12 cellular contexts compared by ENCODE assay signal in the genomic region with DNA sequence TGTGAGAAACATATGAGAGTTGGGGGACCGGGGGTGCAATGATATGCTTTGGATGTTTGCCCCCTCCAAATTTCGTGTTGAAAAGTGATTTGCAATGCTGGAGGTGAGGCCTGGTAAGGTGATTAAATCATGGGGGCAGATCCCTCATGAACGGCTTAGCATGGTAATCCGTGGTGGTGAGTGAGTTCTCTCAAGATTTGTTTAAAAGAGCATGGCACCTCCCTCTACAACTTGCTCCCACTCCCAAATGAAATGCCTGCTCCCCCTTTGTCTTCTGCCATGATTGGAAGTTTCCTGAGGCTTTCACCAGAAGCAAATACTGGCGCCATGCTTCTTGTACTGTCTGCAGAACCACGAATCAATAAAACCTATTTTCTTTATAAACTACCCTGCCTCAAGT. TPM values are rescaled to one million over a fixed set of nuclear protein-coding genes. Genes with fewer than 3 reads are reported as not detected.
DNase-seq lines count a peak whose midpoint lies in the region; TF ChIP-seq lines count a peak whose summit lies in the region.
"Had no signal": no experiment of that assay in that cellular context is flagged by ENCODE, and none has a peak within 500 bp of the region (broad histone marks: within the 10 kb centered on the region; RNA-seq: fewer than 3 reads in every experiment).

No MANE protein-coding gene starts in this region.

- no peaks in the 10 kb centered on the region for H3K27me3 ChIP-seq in AG04450 (ENCODE audit: control insufficient read depth, insufficient read depth, low read length)
- no peaks in the 10 kb centered on the region for H3K27me3 ChIP-seq in effector memory CD4-positive, alpha-beta T cell (replicated peaks; ENCODE audit: control insufficient read depth, insufficient read depth, low read length, poor library complexity, severe bottlenecking)
- H3K27me3 ChIP-seq in ovary: no peaks in the 10 kb centered on the region
- H3K27me3 ChIP-seq: SJSA1 had no signal

- no peak for DNase-seq in AG04450 (ENCODE audit: low read depth, low spot score)
- no peak for DNase-seq in GM12864 (ENCODE audit: low read depth)
- no peak for DNase-seq in immature natural killer cell
- DNase-seq in effector memory CD4-positive, alpha-beta T cell: no peak
- DNase-seq in ovary: no peak
- no peak for DNase-seq in erythroblast (lab: John Stamatoyannopoulos, UW)
- no peak for DNase-seq in NCI-H524 treated with DMSO at 0.1 percent for 48 hours (lab: John Stamatoyannopoulos, UW)
- DNase-seq: NCI-H1092, posterior cingulate gyrus had no signal

- WGBS in ovary, 3 donors: 75 to 83% (median 79%) methylated on average over 6 of the region's 6 CpGs

- peak overlapping the region; percentile 74 to 96 (median 91) for H3K27ac Mint-ChIP-seq in immature natural killer cell

- POLR2A ChIA-PET in AG04450 (lab: Yijun Ruan, JAX): no interaction called here

- H3K27ac ChIP-seq in AG04450 (ENCODE audit: low read depth, low read length) (no peak overlapping the region), ovary (no peak overlapping the region)
- H3K27ac ChIP-seq in effector memory CD4-positive, alpha-beta T cell (ENCODE audit: insufficient read depth, low read length, poor library complexity, severe bottlenecking): no peak overlapping the region
- H3K27ac ChIP-seq: gastroesophageal sphincter had no signal

- peak overlapping the region; percentile 90 for H3K4me3 ChIP-seq in AG04450 (ENCODE audit: low read depth, low read length)
- peak overlapping the region; percentile 44 for H3K4me3 ChIP-seq in GM12864 (ENCODE audit: low read depth, low read length)
- peak overlapping the region; percentile 91 for H3K4me3 ChIP-seq in WI38 (ENCODE audit: low read depth, low read length)
- no peak overlapping the region for H3K4me3 ChIP-seq in effector memory CD4-positive, alpha-beta T cell (ENCODE audit: insufficient read depth, low read depth, low read length, poor library complexity, severe bottlenecking)
- no peak overlapping the region for H3K4me3 ChIP-seq in ovary

- TF ChIP-seq CTCF in AG04450 (IDR thresholded peaks at IDR 0.05; ENCODE audit: low read depth, low read length) (no peak), GM12864 (IDR thresholded peaks at IDR 0.05; ENCODE audit: low read depth, low read length, missing control alignments) (no peak), WI38 (IDR thresholded peaks at IDR 0.05; ENCODE audit: low read depth, low read length) (no peak), ovary (IDR thresholded peaks at IDR 0.05) (no peak)

- CTCF ChIA-PET in AG04450 (lab: Charles Lee): no interaction called here

- no peak for TF ChIP-seq EP300 in ovary (IDR thresholded peaks at IDR 0.05)

- peaks cover 12% of the 10 kb centered on the region for H3K9me3 ChIP-seq in AG04450 (ENCODE audit: control insufficient read depth, insufficient read depth, low read length)
- no peaks in the 10 kb centered on the region for H3K9me3 ChIP-seq in effector memory CD4-positive, alpha-beta T cell (ENCODE audit: control insufficient read depth, low read length)
- no peaks in the 10 kb centered on the region for H3K9me3 ChIP-seq in ovary
- H3K9me3 ChIP-seq: gastroesophageal sphincter, SJSA1 had no signal

- peaks cover 4 to 10% (median 4%) of the 10 kb centered on the region in 3 donors for H3K36me3 Mint-ChIP-seq in immature natural killer cell

- H3K4me1 ChIP-seq in effector memory CD4-positive, alpha-beta T cell (ENCODE audit: control insufficient read depth, insufficient read depth, low read length, poor library complexity, severe bottlenecking): peaks cover 35% of the 10 kb centered on the region
- peaks cover 8% of the 10 kb centered on the region for H3K4me1 ChIP-seq in ovary (ENCODE audit: insufficient read depth)

- H3K4me3 Mint-ChIP-seq in immature natural killer cell: peak overlapping the region; percentile 92 to 98 (median 93)

- intact Hi-C loops in ovary (cut with DNase I): loop anchor here in 1 of 4 donors (10.0 kb wide), 1 partner anchor 107 kb away; the partner anchor contains the start of genes KDM1B and TPMT

- H3K36me3 ChIP-seq in effector memory CD4-positive, alpha-beta T cell (ENCODE audit: control insufficient read depth, insufficient read depth, low read length): peaks cover 10% of the 10 kb centered on the region
- no peaks in the 10 kb centered on the region for H3K36me3 ChIP-seq in ovary

- no peaks in the 10 kb centered on the region for H3K9me3 Mint-ChIP-seq in immature natural killer cell

- TF ChIP-seq POLR2A in ovary (IDR thresholded peaks at IDR 0.05) (no peak), erythroblast (IDR thresholded peaks at IDR 0.05; ENCODE audit: low read length) (no peak)

- peaks cover 11 to 26% (median 14%) of the 10 kb centered on the region in 3 donors for H3K27me3 Mint-ChIP-seq in immature natural killer cell (ENCODE audit: low read depth in 3 of 3)

- H3K4me1 Mint-ChIP-seq in immature natural killer cell: peaks cover 60 to 78% of the 10 kb centered on the region in 2 donors

RNA-seq across cellular contexts. Expression of gene DEK, which starts 2.5 kb away (rescaled TPM):
- 39.1 and 68.1 TPM in 2 replicates for polyA plus RNA-seq in AG04450 (2011; rRNA removed)
- polyA minus RNA-seq in AG04450 (2011; rRNA and poly(A)+ RNA removed): 6.3 and 18.7 TPM in 2 replicates
- polyA plus RNA-seq in immature natural killer cell: 10 to 100 TPM; 44.0 to 98.5 (median 87.7) TPM
- total RNA-seq in ovary: 100 to 1,000 TPM in 2 of 7 donors, 10 to 100 TPM in 5; 63.5 to 143 (median 79.1) TPM
- polyA plus RNA-seq in ovary: 10 to 100 TPM; 54.1 to 55.5 TPM

Comparison
In these comparisons a context has a peak if more than half of its experiments do, and no peak if none do; other contexts are left out.
1. H3K4me3 ChIP-seq: peak in AG04450 (single experiment), GM12864 (single experiment) and WI38 (single experiment); none in effector memory CD4-positive, alpha-beta T cell (single experiment) and ovary (single experiment).